In genomic region chr6:67717281-67717680, GRCh38 we compare ENCODE assay signal across 16 cellular contexts.
"Had no signal": no experiment of that assay in that cellular context is flagged by ENCODE, and none has a peak within 500 bp of the region (broad histone marks: within the 10 kb centered on the region; RNA-seq: fewer than 3 reads in every experiment).

No MANE protein-coding gene starts in this region.

- H3K4me1 ChIP-seq: adrenal gland, body of pancreas, heart right ventricle, tibial artery, uterus had no signal

- H3K27ac Mint-ChIP-seq: activated naive CD4-positive, alpha-beta T cell treated with anti-CD3 and anti-CD28 coated beads, Interleukin-2, amount 50 U/mL, for 24 hours; immature natural killer cell; natural killer cell had no signal

- H3K27ac ChIP-seq: adrenal gland, body of pancreas, coronary artery, heart right ventricle, neutrophil, tibial artery, uterus, WERI-Rb-1 had no signal

- ATAC-seq: body of pancreas, heart right ventricle, natural killer cell had no signal

- H3K27me3 Mint-ChIP-seq: activated naive CD4-positive, alpha-beta T cell treated with anti-CD3 and anti-CD28 coated beads, Interleukin-2, amount 50 U/mL, for 24 hours; central memory CD8-positive, alpha-beta T cell had no signal

- DNase-seq: activated CD4-positive, alpha-beta T cell treated with anti-CD3 and anti-CD28 coated beads, Interleukin-2, amount 50 U/mL, for 4 hours; activated gamma-delta T cell; adrenal gland; body of pancreas; heart right ventricle; immature natural killer cell; mesendoderm; natural killer cell; stimulated activated naive CD4-positive, alpha-beta T cell; tibial artery; uterus; WERI-Rb-1 had no signal

- H3K9me3 ChIP-seq: adrenal gland, body of pancreas, neutrophil, tibial artery, uterus had no signal

- H3K36me3 Mint-ChIP-seq: activated naive CD4-positive, alpha-beta T cell treated with anti-CD3 and anti-CD28 coated beads, Interleukin-2, amount 50 U/mL, for 24 hours; immature natural killer cell; natural killer cell had no signal

- H3K36me3 ChIP-seq: adrenal gland, heart right ventricle, neutrophil, tibial artery, uterus, WERI-Rb-1 had no signal

- H3K27me3 ChIP-seq: adrenal gland, body of pancreas, heart right ventricle, neutrophil, tibial artery, uterus had no signal

- H3K4me3 Mint-ChIP-seq: activated naive CD4-positive, alpha-beta T cell treated with anti-CD3 and anti-CD28 coated beads, Interleukin-2, amount 50 U/mL, for 24 hours; central memory CD8-positive, alpha-beta T cell; immature natural killer cell; natural killer cell had no signal

- H3K4me1 Mint-ChIP-seq: activated naive CD4-positive, alpha-beta T cell treated with anti-CD3 and anti-CD28 coated beads, Interleukin-2, amount 50 U/mL, for 24 hours; central memory CD8-positive, alpha-beta T cell; immature natural killer cell; natural killer cell had no signal

- H3K4me3 ChIP-seq: adrenal gland, body of pancreas, coronary artery, heart right ventricle, tibial artery, uterus had no signal
